In genomic region chr12:28253175-28253641, GRCh38 we compare ENCODE assay signal across 8 cellular contexts.
DNase-seq lines count a peak whose midpoint lies in the region; ATAC-seq and TF ChIP-seq lines count a peak whose summit lies in the region.

No MANE protein-coding gene starts in this region.

- ATAC-seq in GM19035 (IDR thresholded peaks at IDR 0.05; ENCODE audit: unreplicated experiment) (peak; percentile 97), HG03095 (IDR thresholded peaks at IDR 0.05; ENCODE audit: unreplicated experiment) (peak; percentile 86), gastrocnemius medialis (no peak)

- in situ Hi-C loops in gastrocnemius medialis (cut with MboI; ENCODE audit: low sequenced_read_pairs in 4 of 4) = no loop called here

- no peaks in the 10 kb centered on the region for H3K36me3 ChIP-seq in gastrocnemius medialis

- H3K27me3 ChIP-seq in gastrocnemius medialis = no peaks in the 10 kb centered on the region

- H3K4me3 ChIP-seq in gastrocnemius medialis = no peak overlapping the region

- no peak for TF ChIP-seq POLR2A in gastrocnemius medialis (IDR thresholded peaks at IDR 0.05)

- peaks cover 0 to 13% of the 10 kb centered on the region in 2 donors for H3K4me1 ChIP-seq in gastrocnemius medialis

- intact Hi-C loops in gastrocnemius medialis (cut with DNase I; ENCODE audit: low total_unique reads) = no loop called here

- DNase-seq in activated CD8-positive, alpha-beta memory T cell treated with anti-CD3 and anti-CD28 coated beads, Interleukin-2, amount 50 U/mL, for 48 hours = peak; percentile 56
- DNase-seq in stimulated activated CD4-positive, alpha-beta T cell treated with anti-CD3 and anti-CD28 coated beads, Interleukin-15, amount 100 ng/mL, for 48 hours (ENCODE audit: low read depth in 2 of 2) = peak; percentile 23 to 30
- no peak for DNase-seq in NCI-H524 (lab: John Stamatoyannopoulos, UW)
- no peak for DNase-seq in gastrocnemius medialis
- DNase-seq in DMS79 (lab: John Stamatoyannopoulos, UW) = no peak
- DNase-seq in caudate nucleus (lab: John Stamatoyannopoulos, UW) = no peak

- no peak overlapping the region for H3K27ac ChIP-seq in gastrocnemius medialis
- H3K27ac ChIP-seq in caudate nucleus (ENCODE audit: low read depth, low read length) = no peak overlapping the region

- H3K9me3 ChIP-seq in gastrocnemius medialis = no peaks in the 10 kb centered on the region

- TF ChIP-seq CTCF in gastrocnemius medialis (IDR thresholded peaks at IDR 0.05 in 4 of 5, conservative IDR thresholded peaks at IDR 0.05 in 1 of 5) = no peak

Comparison
In these comparisons a context has a peak if more than half of its experiments do, and no peak if none do; other contexts are left out.
1. ATAC-seq: peak in GM19035 (single experiment) and HG03095 (single experiment); none in gastrocnemius medialis (0 of 2).
2. DNase-seq: peak in activated CD8-positive, alpha-beta memory T cell treated with anti-CD3 and anti-CD28 coated beads, Interleukin-2, amount 50 U/mL, for 48 hours (single experiment) and stimulated activated CD4-positive, alpha-beta T cell treated with anti-CD3 and anti-CD28 coated beads, Interleukin-15, amount 100 ng/mL, for 48 hours (2 of 2); none in NCI-H524 (0 of 2), gastrocnemius medialis (0 of 2), DMS79 (single experiment) and caudate nucleus (0 of 61).